2 cellular contexts compared by ENCODE assay signal in the genomic region with DNA sequence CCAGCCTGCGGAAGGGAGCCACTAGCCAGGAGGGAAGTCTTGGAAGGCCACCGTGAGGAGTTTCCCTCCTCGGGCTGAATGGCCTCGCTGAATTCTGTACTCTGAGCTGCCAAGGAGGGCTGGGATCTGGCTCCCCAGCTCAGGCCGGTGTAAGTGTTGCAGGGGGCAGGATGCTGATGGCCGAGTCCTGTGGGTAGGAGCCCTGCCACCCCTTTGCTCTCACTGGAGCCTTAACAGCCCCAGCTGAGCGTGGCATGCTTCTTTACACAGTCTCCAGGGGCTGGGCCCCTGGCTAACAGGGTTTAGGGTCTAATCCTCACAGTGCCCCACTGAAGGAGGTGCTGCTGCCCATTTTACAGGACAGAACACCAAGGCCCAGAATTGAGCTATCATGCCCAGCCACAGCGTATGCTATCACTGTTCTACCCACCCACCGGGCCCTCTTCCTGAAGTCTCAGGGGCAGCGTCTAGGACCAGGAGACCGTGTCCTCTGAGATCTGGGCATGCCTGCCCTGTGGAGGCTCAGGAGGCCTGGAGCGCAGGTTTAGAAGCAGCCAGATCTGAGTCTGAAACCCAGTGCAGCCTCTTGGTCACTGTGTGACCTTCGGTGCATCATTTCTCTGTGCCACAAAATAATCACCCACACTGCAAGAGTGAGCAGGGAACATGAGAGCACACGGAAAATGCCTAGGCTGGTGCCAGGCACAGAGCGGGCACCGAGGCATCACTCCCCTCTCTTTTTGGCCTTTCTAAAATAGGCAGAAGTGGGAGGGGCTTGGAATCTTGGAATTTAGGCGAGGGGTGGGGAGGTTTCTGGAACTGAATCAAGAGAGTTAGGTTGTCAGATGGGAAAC.
A peak's percentile ranks its signal among the peaks of the same experiment; 100 is the strongest.
TF ChIP-seq lines count a peak whose summit lies in the region.

No MANE protein-coding gene starts in this region.

TF ChIP-seq in WTC11, 78 proteins besides CTCF, POLR2A, EP300 and RAD21:
- TF ChIP-seq, protein P1, sequence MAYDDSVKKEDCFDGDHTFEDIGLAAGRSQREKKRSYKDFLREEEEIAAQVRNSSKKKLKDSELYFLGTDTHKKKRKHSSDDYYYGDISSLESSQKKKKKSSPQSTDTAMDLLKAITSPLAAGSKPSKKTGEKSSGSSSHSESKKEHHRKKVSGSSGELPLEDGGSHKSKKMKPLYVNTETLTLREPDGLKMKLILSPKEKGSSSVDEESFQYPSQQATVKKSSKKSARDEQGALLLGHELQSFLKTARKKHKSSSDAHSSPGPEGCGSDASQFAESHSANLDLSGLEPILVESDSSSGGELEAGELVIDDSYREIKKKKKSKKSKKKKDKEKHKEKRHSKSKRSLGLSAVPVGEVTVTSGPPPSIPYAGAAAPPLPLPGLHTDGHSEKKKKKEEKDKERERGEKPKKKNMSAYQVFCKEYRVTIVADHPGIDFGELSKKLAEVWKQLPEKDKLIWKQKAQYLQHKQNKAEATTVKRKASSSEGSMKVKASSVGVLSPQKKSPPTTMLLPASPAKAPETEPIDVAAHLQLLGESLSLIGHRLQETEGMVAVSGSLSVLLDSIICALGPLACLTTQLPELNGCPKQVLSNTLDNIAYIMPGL (CRISPR knock-in tag; IDR thresholded peaks at IDR 0.05): no peak
- TF ChIP-seq EMX1 (CRISPR knock-in tag; IDR thresholded peaks at IDR 0.05): no peak
- TF ChIP-seq, protein P2, sequence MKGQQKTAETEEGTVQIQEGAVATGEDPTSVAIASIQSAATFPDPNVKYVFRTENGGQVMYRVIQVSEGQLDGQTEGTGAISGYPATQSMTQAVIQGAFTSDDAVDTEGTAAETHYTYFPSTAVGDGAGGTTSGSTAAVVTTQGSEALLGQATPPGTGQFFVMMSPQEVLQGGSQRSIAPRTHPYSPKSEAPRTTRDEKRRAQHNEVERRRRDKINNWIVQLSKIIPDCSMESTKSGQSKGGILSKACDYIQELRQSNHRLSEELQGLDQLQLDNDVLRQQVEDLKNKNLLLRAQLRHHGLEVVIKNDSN (CRISPR knock-in tag; IDR thresholded peaks at IDR 0.05): no peak
- TF ChIP-seq, protein P3, sequence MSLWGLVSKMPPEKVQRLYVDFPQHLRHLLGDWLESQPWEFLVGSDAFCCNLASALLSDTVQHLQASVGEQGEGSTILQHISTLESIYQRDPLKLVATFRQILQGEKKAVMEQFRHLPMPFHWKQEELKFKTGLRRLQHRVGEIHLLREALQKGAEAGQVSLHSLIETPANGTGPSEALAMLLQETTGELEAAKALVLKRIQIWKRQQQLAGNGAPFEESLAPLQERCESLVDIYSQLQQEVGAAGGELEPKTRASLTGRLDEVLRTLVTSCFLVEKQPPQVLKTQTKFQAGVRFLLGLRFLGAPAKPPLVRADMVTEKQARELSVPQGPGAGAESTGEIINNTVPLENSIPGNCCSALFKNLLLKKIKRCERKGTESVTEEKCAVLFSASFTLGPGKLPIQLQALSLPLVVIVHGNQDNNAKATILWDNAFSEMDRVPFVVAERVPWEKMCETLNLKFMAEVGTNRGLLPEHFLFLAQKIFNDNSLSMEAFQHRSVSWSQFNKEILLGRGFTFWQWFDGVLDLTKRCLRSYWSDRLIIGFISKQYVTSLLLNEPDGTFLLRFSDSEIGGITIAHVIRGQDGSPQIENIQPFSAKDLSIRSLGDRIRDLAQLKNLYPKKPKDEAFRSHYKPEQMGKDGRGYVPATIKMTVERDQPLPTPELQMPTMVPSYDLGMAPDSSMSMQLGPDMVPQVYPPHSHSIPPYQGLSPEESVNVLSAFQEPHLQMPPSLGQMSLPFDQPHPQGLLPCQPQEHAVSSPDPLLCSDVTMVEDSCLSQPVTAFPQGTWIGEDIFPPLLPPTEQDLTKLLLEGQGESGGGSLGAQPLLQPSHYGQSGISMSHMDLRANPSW (CRISPR knock-in tag; conservative IDR thresholded peaks at IDR 0.05; ENCODE audit: low read depth): 0 out of 2 replicates have a peak, but pooled peaks have one; percentile 31

TF ChIP-seq in H1, 55 proteins besides CTCF, POLR2A, EP300 and RAD21:
- TF ChIP-seq TEAD4 (IDR thresholded peaks at IDR 0.05; ENCODE audit: low read depth, low read length) (0 out of 2 replicates have a peak, but pooled peaks have one; percentile 1), RXRA (IDR thresholded peaks at IDR 0.05; ENCODE audit: insufficient read depth, low read depth, low read length) (no peak), CREB1 (IDR thresholded peaks at IDR 0.05) (no peak), KDM1A (IDR thresholded peaks at IDR 0.05; ENCODE audit: borderline replicate concordance, low read length) (0 out of 2 replicates have a peak, but pooled peaks have one; percentile 33), KDM5A (IDR thresholded peaks at IDR 0.05; ENCODE audit: low read length) (no peak)
- TF ChIP-seq, protein P4, sequence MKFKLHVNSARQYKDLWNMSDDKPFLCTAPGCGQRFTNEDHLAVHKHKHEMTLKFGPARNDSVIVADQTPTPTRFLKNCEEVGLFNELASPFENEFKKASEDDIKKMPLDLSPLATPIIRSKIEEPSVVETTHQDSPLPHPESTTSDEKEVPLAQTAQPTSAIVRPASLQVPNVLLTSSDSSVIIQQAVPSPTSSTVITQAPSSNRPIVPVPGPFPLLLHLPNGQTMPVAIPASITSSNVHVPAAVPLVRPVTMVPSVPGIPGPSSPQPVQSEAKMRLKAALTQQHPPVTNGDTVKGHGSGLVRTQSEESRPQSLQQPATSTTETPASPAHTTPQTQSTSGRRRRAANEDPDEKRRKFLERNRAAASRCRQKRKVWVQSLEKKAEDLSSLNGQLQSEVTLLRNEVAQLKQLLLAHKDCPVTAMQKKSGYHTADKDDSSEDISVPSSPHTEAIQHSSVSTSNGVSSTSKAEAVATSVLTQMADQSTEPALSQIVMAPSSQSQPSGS (IDR thresholded peaks at IDR 0.05; ENCODE audit: low read length): no peak
